14 cellular contexts compared by ENCODE assay signal in the genomic region with DNA sequence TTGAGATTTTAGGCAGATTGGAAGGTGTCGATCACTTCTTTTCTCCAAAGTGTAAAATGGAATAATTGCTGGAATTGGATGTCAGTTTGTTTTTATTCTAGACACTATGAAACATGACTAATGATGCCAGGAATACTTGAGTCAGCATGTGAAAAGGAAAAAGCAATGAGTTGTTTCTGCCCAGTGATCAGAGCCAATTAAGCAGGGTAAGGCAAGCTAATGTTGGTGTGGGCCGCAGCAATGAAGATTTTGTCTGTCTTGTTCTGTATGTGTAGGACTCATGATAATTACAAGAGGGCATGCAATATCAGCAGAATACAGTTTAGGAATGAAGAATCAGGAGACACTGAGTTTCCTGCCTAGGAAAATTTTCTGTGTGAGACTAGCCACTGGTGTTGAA.
DNase-seq lines count a peak whose midpoint lies in the region; ATAC-seq and TF ChIP-seq lines count a peak whose summit lies in the region.
"Had no signal": no experiment of that assay in that cellular context is flagged by ENCODE, and none has a peak within 500 bp of the region (broad histone marks: within the 10 kb centered on the region; RNA-seq: fewer than 3 reads in every experiment).

No MANE protein-coding gene starts in this region.

- no peak for TF ChIP-seq CTCF in RWPE2 (IDR thresholded peaks at IDR 0.05; ENCODE audit: poor library complexity, severe bottlenecking)
- no peak for TF ChIP-seq CTCF in fibroblast of lung (conservative IDR thresholded peaks at IDR 0.05 in 1 of 2, IDR thresholded peaks at IDR 0.05 in 1 of 2; ENCODE audit: low read depth in 1 of 2, low read length in 2 of 2)

- H3K36me3 ChIP-seq in RWPE2 (ENCODE audit: low read depth) (no peaks in the 10 kb centered on the region), fibroblast of lung (ENCODE audit: control insufficient read depth, insufficient read depth, low read length) (no peaks in the 10 kb centered on the region)
- H3K36me3 ChIP-seq: BLaER1 had no signal

- intact Hi-C loops in left ventricle myocardium superior (cut with micrococcal nuclease) = no loop called here
- intact Hi-C loops in Right ventricle myocardium superior (cut with DNase I) = no loop called here

- H3K36me3 Mint-ChIP-seq in stimulated activated naive B cell treated with anti-CD40 and anti-IgM and Interleukin-4, amounts not matched to agents 10 μg/mL and 1 μg/mL and 100 μg/mL, for 72 hours = no peaks in the 10 kb centered on the region
- no peaks in the 10 kb centered on the region for H3K36me3 Mint-ChIP-seq in stimulated activated effector memory CD8-positive, alpha-beta T cell treated with anti-CD3 and anti-CD28 coated beads, Interleukin-12 subunit alpha, Interleukin-12 subunit beta, amount 100 ng/mL, for 72 hours

- peak overlapping the region; percentile 17 for H3K27ac Mint-ChIP-seq in stimulated activated naive B cell treated with anti-CD40 and anti-IgM and Interleukin-4, amounts not matched to agents 10 μg/mL and 1 μg/mL and 100 μg/mL, for 72 hours
- H3K27ac Mint-ChIP-seq in stimulated activated effector memory CD8-positive, alpha-beta T cell treated with anti-CD3 and anti-CD28 coated beads, Interleukin-12 subunit alpha, Interleukin-12 subunit beta, amount 100 ng/mL, for 72 hours = no peak overlapping the region

- H3K9me3 ChIP-seq in RWPE2 (ENCODE audit: severe bottlenecking) = no peaks in the 10 kb centered on the region
- H3K9me3 ChIP-seq in fibroblast of lung (ENCODE audit: control insufficient read depth, insufficient read depth, low read depth, low read length) = no peaks in the 10 kb centered on the region
- H3K9me3 ChIP-seq: BLaER1 had no signal

- H4K20me1 ChIP-seq in fibroblast of lung (ENCODE audit: control insufficient read depth, extremely low read depth, insufficient read depth, low read length) = no peaks in the 10 kb centered on the region
- H4K20me1 ChIP-seq: BLaER1 had no signal

- H3K4me3 ChIP-seq in RWPE2 (ENCODE audit: severe bottlenecking) = no peak overlapping the region
- H3K4me3 ChIP-seq in fibroblast of lung (replicated peaks in 1 of 4; ENCODE audit: control extremely low read depth in 1 of 4, insufficient read depth in 1 of 4, low read depth in 3 of 4, low read length in 4 of 4) = no peak overlapping the region
- H3K4me3 ChIP-seq: BLaER1 had no signal

- H3K9ac ChIP-seq in fibroblast of lung (ENCODE audit: insufficient read depth, low read length) = no peak overlapping the region
- H3K9ac ChIP-seq: BLaER1 had no signal

- no peak for DNase-seq in left ventricle myocardium superior
- DNase-seq in Right ventricle myocardium superior = no peak
- no peak for DNase-seq in RWPE2 (ENCODE audit: low spot score)
- DNase-seq in fibroblast of lung (ENCODE audit: low read depth in 2 of 2) = peak; percentile 36 to 76
- DNase-seq in stimulated activated naive B cell treated with anti-CD40 and anti-IgM and Interleukin-4, amounts not matched to agents 10 μg/mL and 1 μg/mL and 100 μg/mL, for 72 hours = no peak
- DNase-seq in NK-92 (lab: John Stamatoyannopoulos, UW; ENCODE audit: unreplicated experiment) = no peak
- DNase-seq in NCI-H2107 treated with DMSO at 0.1 percent for 48 hours (lab: John Stamatoyannopoulos, UW; ENCODE audit: unreplicated experiment) = no peak
- no peak for DNase-seq in stimulated activated effector memory CD8-positive, alpha-beta T cell treated with anti-CD3 and anti-CD28 coated beads, Interleukin-12 subunit alpha, Interleukin-12 subunit beta, amount 100 ng/mL, for 72 hours (ENCODE audit: low spot score in 2 of 2)
- DNase-seq: activated B cell treated with CpG ODN at 0.5 μM for 24 hours, activated gamma-delta T cell, NCI-H2081, posterior cingulate gyrus, SHP77 had no signal

- no peaks in the 10 kb centered on the region for H3K9me3 Mint-ChIP-seq in stimulated activated naive B cell treated with anti-CD40 and anti-IgM and Interleukin-4, amounts not matched to agents 10 μg/mL and 1 μg/mL and 100 μg/mL, for 72 hours
- no peaks in the 10 kb centered on the region for H3K9me3 Mint-ChIP-seq in stimulated activated effector memory CD8-positive, alpha-beta T cell treated with anti-CD3 and anti-CD28 coated beads, Interleukin-12 subunit alpha, Interleukin-12 subunit beta, amount 100 ng/mL, for 72 hours
- H3K9me3 Mint-ChIP-seq: activated B cell treated with CpG ODN at 0.5 μM for 24 hours had no signal

- peaks cover 4% of the 10 kb centered on the region for H3K4me1 ChIP-seq in RWPE2 (ENCODE audit: insufficient read depth, poor library complexity, severe bottlenecking)
- no peaks in the 10 kb centered on the region for H3K4me1 ChIP-seq in fibroblast of lung (ENCODE audit: control insufficient read depth, extremely low read depth, insufficient read depth, low read length)

- H3K4me3 Mint-ChIP-seq in stimulated activated naive B cell treated with anti-CD40 and anti-IgM and Interleukin-4, amounts not matched to agents 10 μg/mL and 1 μg/mL and 100 μg/mL, for 72 hours = no peak overlapping the region
- no peak overlapping the region for H3K4me3 Mint-ChIP-seq in stimulated activated effector memory CD8-positive, alpha-beta T cell treated with anti-CD3 and anti-CD28 coated beads, Interleukin-12 subunit alpha, Interleukin-12 subunit beta, amount 100 ng/mL, for 72 hours
- H3K4me3 Mint-ChIP-seq: activated B cell treated with CpG ODN at 0.5 μM for 24 hours had no signal

- H3K27me3 Mint-ChIP-seq in stimulated activated naive B cell treated with anti-CD40 and anti-IgM and Interleukin-4, amounts not matched to agents 10 μg/mL and 1 μg/mL and 100 μg/mL, for 72 hours = no peaks in the 10 kb centered on the region
- H3K27me3 Mint-ChIP-seq: activated B cell treated with CpG ODN at 0.5 μM for 24 hours had no signal

- ATAC-seq in left ventricle myocardium superior = peak; percentile 64
- no peak for ATAC-seq in Right ventricle myocardium superior (ENCODE audit: poor library complexity)
- ATAC-seq in RWPE2 (ENCODE audit: low read depth) = peak; percentile 58; the same call in 2 of the 3 replicates
- ATAC-seq in stimulated activated naive B cell treated with anti-CD40 and anti-IgM and Interleukin-4, amounts not matched to agents 10 μg/mL and 1 μg/mL and 100 μg/mL, for 72 hours (replicated peaks) = no peak
- ATAC-seq in stimulated activated effector memory CD8-positive, alpha-beta T cell treated with anti-CD3 and anti-CD28 coated beads, Interleukin-12 subunit alpha, Interleukin-12 subunit beta, amount 100 ng/mL, for 72 hours = no peak

- H3K4me2 ChIP-seq in fibroblast of lung (ENCODE audit: extremely low read depth, insufficient read depth, low read length) = no peak overlapping the region
- H3K4me2 ChIP-seq: BLaER1 had no signal

- H3K4me1 Mint-ChIP-seq in stimulated activated naive B cell treated with anti-CD40 and anti-IgM and Interleukin-4, amounts not matched to agents 10 μg/mL and 1 μg/mL and 100 μg/mL, for 72 hours = peaks cover 12 to 30% of the 10 kb centered on the region in 2 donors
- peaks cover 8% of the 10 kb centered on the region for H3K4me1 Mint-ChIP-seq in stimulated activated effector memory CD8-positive, alpha-beta T cell treated with anti-CD3 and anti-CD28 coated beads, Interleukin-12 subunit alpha, Interleukin-12 subunit beta, amount 100 ng/mL, for 72 hours

- H3K27ac ChIP-seq in RWPE2 (ENCODE audit: poor library complexity, severe bottlenecking) (no peak overlapping the region), fibroblast of lung (ENCODE audit: insufficient read depth, low read length) (no peak overlapping the region)
- H3K27ac ChIP-seq: BLaER1 had no signal

- H2AFZ ChIP-seq in fibroblast of lung (ENCODE audit: low read length) = no peak overlapping the region

- no peaks in the 10 kb centered on the region for H3K79me2 ChIP-seq in fibroblast of lung (ENCODE audit: control insufficient read depth, insufficient read depth, low read length)

- no peaks in the 10 kb centered on the region for H3K27me3 ChIP-seq in RWPE2 (ENCODE audit: insufficient read depth, poor library complexity, severe bottlenecking)
- no peaks in the 10 kb centered on the region for H3K27me3 ChIP-seq in fibroblast of lung (ENCODE audit: control insufficient read depth, insufficient read depth, low read length)
- H3K27me3 ChIP-seq: BLaER1 had no signal

Comparison
In these comparisons a context has a peak if more than half of its experiments do, and no peak if none do; other contexts are left out.
1. ATAC-seq: peak in left ventricle myocardium superior (single experiment) and RWPE2 (single experiment); none in Right ventricle myocardium superior (single experiment), stimulated activated naive B cell treated with anti-CD40 and anti-IgM and Interleukin-4, amounts not matched to agents 10 μg/mL and 1 μg/mL and 100 μg/mL, for 72 hours (0 of 2) and stimulated activated effector memory CD8-positive, alpha-beta T cell treated with anti-CD3 and anti-CD28 coated beads, Interleukin-12 subunit alpha, Interleukin-12 subunit beta, amount 100 ng/mL, for 72 hours (single experiment).
2. DNase-seq: peak in fibroblast of lung (2 of 2); none in left ventricle myocardium superior (single experiment), Right ventricle myocardium superior (single experiment), RWPE2 (single experiment), stimulated activated naive B cell treated with anti-CD40 and anti-IgM and Interleukin-4, amounts not matched to agents 10 μg/mL and 1 μg/mL and 100 μg/mL, for 72 hours (single experiment), NK-92 (single experiment), NCI-H2107 treated with DMSO at 0.1 percent for 48 hours (single experiment) and stimulated activated effector memory CD8-positive, alpha-beta T cell treated with anti-CD3 and anti-CD28 coated beads, Interleukin-12 subunit alpha, Interleukin-12 subunit beta, amount 100 ng/mL, for 72 hours (0 of 2).